17 cellular contexts compared by ENCODE assay signal in genomic region chr12:11722578-11723138, GRCh38.
DNase-seq lines count a peak whose midpoint lies in the region; ATAC-seq and TF ChIP-seq lines count a peak whose summit lies in the region.
"Had no signal": no experiment of that assay in that cellular context is flagged by ENCODE, and none has a peak within 500 bp of the region (broad histone marks: within the 10 kb centered on the region; RNA-seq: fewer than 3 reads in every experiment).

No MANE protein-coding gene starts in this region.

- TF ChIP-seq CTCF in GM12864 (IDR thresholded peaks at IDR 0.05; ENCODE audit: low read depth, low read length, missing control alignments) (peak; percentile 1), IMR-90 (conservative IDR thresholded peaks at IDR 0.05; ENCODE audit: low read depth, low read length) (no peak), endodermal cell (conservative IDR thresholded peaks at IDR 0.05) (peak; percentile 3), sigmoid colon (IDR thresholded peaks at IDR 0.05) (no peak), CD14-positive monocyte (IDR thresholded peaks at IDR 0.05) (no peak)

- no peak overlapping the region for H4K8ac ChIP-seq in IMR-90 (ENCODE audit: low read depth in 2 of 2, low read length in 2 of 2)

- H3K23ac ChIP-seq in IMR-90 (ENCODE audit: low read depth, low read length) = no peak overlapping the region

- CTCF ChIA-PET in IMR-90 (lab: Yijun Ruan, JAX) = no interaction called here

- H3K56ac ChIP-seq in IMR-90 (ENCODE audit: extremely low read depth, insufficient read depth, low read length) = no peak overlapping the region

- peaks cover 82% of the 10 kb centered on the region for H3K4me1 Mint-ChIP-seq in endodermal cell
- H3K4me1 Mint-ChIP-seq in CD14-positive monocyte = peaks cover 74% of the 10 kb centered on the region

- ATAC-seq in IMR-90 (ENCODE audit: low read depth) (no peak), HG03159 (IDR thresholded peaks at IDR 0.05; ENCODE audit: unreplicated experiment) (no peak)
- ATAC-seq: A549, HCT116 had no signal

- in situ Hi-C loops in IMR-90 (cut with MboI; ENCODE audit: low sequenced_read_pairs) = loop anchor here (25.0 kb wide), 1 partner anchor 990 kb away; the partner anchor contains the start of gene CDKN1B

- H3K27me3 Mint-ChIP-seq in endodermal cell (ENCODE audit: insufficient read depth) (peaks cover 15% of the 10 kb centered on the region), CD14-positive monocyte (ENCODE audit: low read depth in 3 of 3) (no peaks in the 10 kb centered on the region)

- H2BK120ac ChIP-seq in IMR-90 (ENCODE audit: low read depth, low read length) = no peak overlapping the region

- 100% methylated on average over 2 of the region's 8 CpGs; no CpG with 5 or more reads in 1 of the 2 experiments for WGBS in IMR-90 (ENCODE audit: extremely low coverage in 2 of 2, insufficient read length in 1 of 2), 2 experiments
- WGBS in endodermal cell (ENCODE audit: insufficient coverage in 1 of 2, insufficient read length in 1 of 2), 2 experiments = 77 to 100% methylated on average over 5 to 8 of the region's 8 CpGs
- 68 to 82% methylated on average over 8 of the region's 8 CpGs for WGBS in sigmoid colon, 2 donors

- intact Hi-C loops in IMR-90 (cut with micrococcal nuclease) = no loop called here
- intact Hi-C loops in sigmoid colon (cut with DNase I) = loop anchor here (10.0 kb wide), 1 partner anchor 312 kb away; no protein-coding TSS in a partner anchor
- intact Hi-C loops in CD14-positive monocyte (cut with micrococcal nuclease) = loop anchor here in 1 of 2 donors (10.0 kb wide), 1 partner anchor 68 kb away; no protein-coding TSS in a partner anchor

- H3K4me2 ChIP-seq in IMR-90 (ENCODE audit: low read depth, low read length) = no peak overlapping the region
- H3K4me2 ChIP-seq: A549, SK-N-SH had no signal

- H3K36me3 ChIP-seq in IMR-90 (ENCODE audit: control insufficient read depth, insufficient read depth, low read length) (no peaks in the 10 kb centered on the region), endodermal cell (ENCODE audit: control insufficient read depth, insufficient read depth, low read length) (no peaks in the 10 kb centered on the region), sigmoid colon (no peaks in the 10 kb centered on the region)

- no peak for TF ChIP-seq RAD21 in IMR-90 (IDR thresholded peaks at IDR 0.05; ENCODE audit: low read length)

- dilution Hi-C loops in IMR-90 (cut with HindIII; ENCODE audit: low sequenced_read_pairs, unreplicated experiment) = no loop called here

- H2BK20ac ChIP-seq in IMR-90 (ENCODE audit: low read depth, low read length) = no peak overlapping the region

- no peak overlapping the region for H4K5ac ChIP-seq in IMR-90 (ENCODE audit: low read depth, low read length)

- no TSS peak for BruUV-seq in IMR-90 (replicated peaks; lab: Mats Ljungman, UMichigan)

- H3K27ac Mint-ChIP-seq in endodermal cell = peak overlapping the region; percentile 31
- H3K27ac Mint-ChIP-seq in CD14-positive monocyte = peak overlapping the region in 3 of 7 donors; percentile 22 to 57 (median 48)

- no peak overlapping the region for H2AFZ ChIP-seq in IMR-90 (replicated peaks; ENCODE audit: low read length, poor library complexity)

- peaks cover 32 to 91% of the 10 kb centered on the region in 2 experiments for H3K79me1 ChIP-seq in IMR-90 (ENCODE audit: low read depth in 1 of 2, low read length in 2 of 2)

- H3K36me3 Mint-ChIP-seq in endodermal cell (ENCODE audit: low read depth) (no peaks in the 10 kb centered on the region), CD14-positive monocyte (peaks cover 34 to 40% of the 10 kb centered on the region in 2 donors)

- H3K4me3 Mint-ChIP-seq in endodermal cell = peak overlapping the region; percentile 12
- H3K4me3 Mint-ChIP-seq in CD14-positive monocyte = no peak overlapping the region

- H3K27ac ChIP-seq in IMR-90 (ENCODE audit: insufficient read depth, low read length) (no peak overlapping the region), endodermal cell (ENCODE audit: low read depth, low read length) (no peak overlapping the region), sigmoid colon (peak overlapping the region in 3 of 4 donors; percentile 41 to 73 (median 70))
- H3K27ac ChIP-seq: A549 had no signal

- H3K9me3 Mint-ChIP-seq in endodermal cell (peaks cover 5% of the 10 kb centered on the region), CD14-positive monocyte (peaks cover 1 to 6% (median 3%) of the 10 kb centered on the region in 7 donors)

- no peak overlapping the region for H2AK9ac ChIP-seq in IMR-90 (replicated peaks; ENCODE audit: low read depth, low read length, poor library complexity)

- peaks cover 15% of the 10 kb centered on the region for H3K9me1 ChIP-seq in IMR-90 (ENCODE audit: insufficient read depth, low read length)

- H3K4me3 ChIP-seq in GM12864 (ENCODE audit: low read depth, low read length) = no peak overlapping the region
- no peak overlapping the region for H3K4me3 ChIP-seq in IMR-90 (ENCODE audit: insufficient read depth, low read depth, low read length)
- no peak overlapping the region for H3K4me3 ChIP-seq in endodermal cell (ENCODE audit: low read length)
- H3K4me3 ChIP-seq in sigmoid colon = no peak overlapping the region
- H3K4me3 ChIP-seq: A549 had no signal

- H3K9me3 ChIP-seq in IMR-90 (ENCODE audit: control insufficient read depth, insufficient read depth, low read length) = no peaks in the 10 kb centered on the region
- no peaks in the 10 kb centered on the region for H3K9me3 ChIP-seq in endodermal cell (ENCODE audit: control insufficient read depth, low read length)
- no peaks in the 10 kb centered on the region for H3K9me3 ChIP-seq in sigmoid colon
- H3K9me3 ChIP-seq: A549, SK-N-SH had no signal

- no peak overlapping the region for H2AK5ac ChIP-seq in IMR-90 (ENCODE audit: low read depth, low read length)

- DNase-seq in GM12864 (ENCODE audit: low read depth) = no peak
- DNase-seq in IMR-90 = no peak
- no peak for DNase-seq in endodermal cell
- DNase-seq in sigmoid colon = no peak
- DNase-seq in activated CD4-positive, CD25-positive, alpha-beta regulatory T cell (lab: John Stamatoyannopoulos, UW) = no peak
- no peak for DNase-seq in OCI-M2 (lab: John Stamatoyannopoulos, UW; ENCODE audit: unreplicated experiment)
- no peak for DNase-seq in CD14-positive monocyte (ENCODE audit: low spot score)
- DNase-seq: GOT3, NCI-H1436, NCI-H1930, NCI-H345, NCI-H526, SHP77, SK-N-SH had no signal

- peaks cover 28% of the 10 kb centered on the region for H3K4me1 ChIP-seq in IMR-90 (ENCODE audit: control insufficient read depth, insufficient read depth, low read length)
- H3K4me1 ChIP-seq in endodermal cell (ENCODE audit: control insufficient read depth, insufficient read depth, low read length) = peaks cover 32% of the 10 kb centered on the region
- H3K4me1 ChIP-seq in sigmoid colon = peaks cover 0 to 84% (median 69%) of the 10 kb centered on the region in 4 donors

- H3K18ac ChIP-seq in IMR-90 (ENCODE audit: low read depth, low read length) = no peak overlapping the region

- H2BK15ac ChIP-seq in IMR-90 (ENCODE audit: low read depth, low read length) = 0 out of 3 replicates have a peak overlapping the region, but pooled peaks have one; percentile 19

- TF ChIP-seq POLR2A in IMR-90 (IDR thresholded peaks at IDR 0.05; ENCODE audit: low read depth, low read length) (no peak), sigmoid colon (IDR thresholded peaks at IDR 0.05) (no peak)

- no peak overlapping the region for H3K9ac ChIP-seq in IMR-90 (ENCODE audit: low read depth, low read length)
- no peak overlapping the region for H3K9ac ChIP-seq in endodermal cell (ENCODE audit: extremely low read depth, low read length, poor library complexity, severe bottlenecking)
- H3K9ac ChIP-seq: SK-N-SH had no signal

- H4K91ac ChIP-seq in IMR-90 (ENCODE audit: insufficient read depth, low read depth, low read length) = no peak overlapping the region

- no peaks in the 10 kb centered on the region for H4K20me1 ChIP-seq in IMR-90 (ENCODE audit: insufficient read depth, low read length)

- no peak overlapping the region for H3K14ac ChIP-seq in IMR-90 (replicated peaks; ENCODE audit: low read depth, low read length)

- no peak overlapping the region for H3K4ac ChIP-seq in IMR-90 (ENCODE audit: low read depth, low read length)

- H2BK5ac ChIP-seq in IMR-90 (ENCODE audit: low read depth, low read length, poor library complexity, severe bottlenecking) = no peak overlapping the region

- POLR2A ChIA-PET in IMR-90 (lab: Charles Lee; ENCODE audit: unreplicated experiment) = no interaction called here

- TF ChIP-seq EP300 in sigmoid colon (IDR thresholded peaks at IDR 0.05) = no peak

- H3K27me3 ChIP-seq in IMR-90 (ENCODE audit: control insufficient read depth, insufficient read depth, low read length) (no peaks in the 10 kb centered on the region), endodermal cell (ENCODE audit: control insufficient read depth, insufficient read depth, low read length, poor library complexity, severe bottlenecking) (no peaks in the 10 kb centered on the region), sigmoid colon (no peaks in the 10 kb centered on the region)

TF ChIP-seq in IMR-90, 13 proteins besides CTCF, POLR2A, EP300 and RAD21:
- no peak for TF ChIP-seq ELK1 (IDR thresholded peaks at IDR 0.05; ENCODE audit: borderline replicate concordance, low read depth, low read length)
- no peak for TF ChIP-seq NFE2L2 (IDR thresholded peaks at IDR 0.05; ENCODE audit: low read depth, low read length)

Comparison
In these comparisons a context has a peak if more than half of its experiments do, and no peak if none do; other contexts are left out.
1. CTCF ChIP-seq: peak in GM12864 (single experiment) and endodermal cell (single experiment); none in IMR-90 (single experiment), sigmoid colon (0 of 4) and CD14-positive monocyte (single experiment).
2. H3K27ac ChIP-seq: peak in sigmoid colon (3 of 4); none in IMR-90 (single experiment) and endodermal cell (single experiment).